ENCODE assay signal across 14 cellular contexts in genomic region chr3:55654123-55654787, GRCh38.
DNase-seq lines count a peak whose midpoint lies in the region; ATAC-seq and TF ChIP-seq lines count a peak whose summit lies in the region.
"Had no signal": no experiment of that assay in that cellular context is flagged by ENCODE, and none has a peak within 500 bp of the region (broad histone marks: within the 10 kb centered on the region; RNA-seq: fewer than 3 reads in every experiment).

No MANE protein-coding gene starts in this region.

- no peak for DNase-seq in type B pancreatic cell (ENCODE audit: extremely low spot score, unreplicated experiment)
- no peak for DNase-seq in T-helper 17 cell
- DNase-seq in DMS79 (lab: John Stamatoyannopoulos, UW): no peak
- DNase-seq: adrenal gland, islet precursor cell, MG63, nucleus accumbens, PC-3, upper lobe of right lung had no signal

- H3K9me3 ChIP-seq in T-helper 17 cell (ENCODE audit: control insufficient read depth, low read length, poor library complexity, severe bottlenecking): no peaks in the 10 kb centered on the region
- H3K9me3 ChIP-seq in gastroesophageal sphincter: no peaks in the 10 kb centered on the region
- H3K9me3 ChIP-seq: adrenal gland, MG63, upper lobe of right lung had no signal

- H3K36me3 Mint-ChIP-seq in type B pancreatic cell (no peaks in the 10 kb centered on the region), T-helper 17 cell (ENCODE audit: low read depth) (no peaks in the 10 kb centered on the region)

- WGBS in gastroesophageal sphincter (ENCODE audit: low coverage in 1 of 2), 2 donors: 70 to 80% methylated on average over 2 to 3 of the region's 7 CpGs

- TF ChIP-seq POLR2A in gastroesophageal sphincter (IDR thresholded peaks at IDR 0.05): no peak

- H3K4me3 ChIP-seq in GM12875 (ENCODE audit: low read depth, low read length): no peak overlapping the region
- H3K4me3 ChIP-seq in gastroesophageal sphincter: no peak overlapping the region
- H3K4me3 ChIP-seq: adrenal gland, MG63, upper lobe of right lung had no signal

- H3K4me1 ChIP-seq in gastroesophageal sphincter: no peaks in the 10 kb centered on the region
- H3K4me1 ChIP-seq: adrenal gland, upper lobe of right lung had no signal

- peaks cover 8% of the 10 kb centered on the region for H3K27me3 Mint-ChIP-seq in type B pancreatic cell
- no peaks in the 10 kb centered on the region for H3K27me3 Mint-ChIP-seq in T-helper 17 cell

- H3K27me3 ChIP-seq in gastroesophageal sphincter: no peaks in the 10 kb centered on the region
- H3K27me3 ChIP-seq: MG63, upper lobe of right lung had no signal

- TF ChIP-seq CTCF in GM12875 (IDR thresholded peaks at IDR 0.05; ENCODE audit: borderline replicate concordance, insufficient read depth, low read depth, low read length) (0 out of 2 replicates have a peak, but pooled peaks have one; percentile 25), type B pancreatic cell (conservative IDR thresholded peaks at IDR 0.05) (no peak), gastroesophageal sphincter (IDR thresholded peaks at IDR 0.05) (no peak)

- H3K4me3 Mint-ChIP-seq in type B pancreatic cell (no peak overlapping the region), T-helper 17 cell (no peak overlapping the region)

- no peak overlapping the region for H3K27ac Mint-ChIP-seq in type B pancreatic cell
- H3K27ac Mint-ChIP-seq in T-helper 17 cell: no peak overlapping the region

- H3K9me3 Mint-ChIP-seq in type B pancreatic cell: no peaks in the 10 kb centered on the region

- H3K4me1 Mint-ChIP-seq in type B pancreatic cell (ENCODE audit: unreplicated experiment): peaks cover 3% of the 10 kb centered on the region
- H3K4me1 Mint-ChIP-seq in T-helper 17 cell: no peaks in the 10 kb centered on the region

- no peaks in the 10 kb centered on the region for H3K36me3 ChIP-seq in gastroesophageal sphincter
- H3K36me3 ChIP-seq: adrenal gland, MG63, upper lobe of right lung had no signal

- no peak for TF ChIP-seq EP300 in gastroesophageal sphincter (IDR thresholded peaks at IDR 0.05)

- no peak overlapping the region for H3K27ac ChIP-seq in gastroesophageal sphincter
- H3K27ac ChIP-seq: adrenal gland, upper lobe of right lung had no signal

- ATAC-seq in GM19351 (IDR thresholded peaks at IDR 0.05; ENCODE audit: unreplicated experiment) (peak; percentile 90), HG02798 (IDR thresholded peaks at IDR 0.05; ENCODE audit: poor library complexity, unreplicated experiment) (peak; percentile 81), HG03571 (IDR thresholded peaks at IDR 0.05; ENCODE audit: unreplicated experiment) (peak; percentile 83), T-helper 17 cell (no peak), gastroesophageal sphincter (no peak)
- ATAC-seq: PC-3 had no signal

Comparison
In these comparisons a context has a peak if more than half of its experiments do, and no peak if none do; other contexts are left out.
1. ATAC-seq: peak in GM19351 (single experiment), HG02798 (single experiment) and HG03571 (single experiment); none in T-helper 17 cell (single experiment) and gastroesophageal sphincter (single experiment).